ENCODE assay signal across 11 cellular contexts in genomic region chr7:116354171-116354545, GRCh38.
DNase-seq lines count a peak whose midpoint lies in the region; ATAC-seq and TF ChIP-seq lines count a peak whose summit lies in the region.
"Had no signal": no experiment of that assay in that cellular context is flagged by ENCODE, and none has a peak within 500 bp of the region (broad histone marks: within the 10 kb centered on the region; RNA-seq: fewer than 3 reads in every experiment).

No MANE protein-coding gene starts in this region.

- ATAC-seq in GM18519 (IDR thresholded peaks at IDR 0.05; ENCODE audit: low FRiP score, unreplicated experiment) (no peak), GM18511 (IDR thresholded peaks at IDR 0.05; ENCODE audit: unreplicated experiment) (no peak)
- ATAC-seq in stimulated activated naive CD8-positive, alpha-beta T cell treated with anti-CD3 and anti-CD28 coated beads, Interleukin-15, Interleukin-2, amounts not matched to agents 100 U/mL and 50 U/mL, for 24 hours = no peak

- no peak overlapping the region for H3K4me3 Mint-ChIP-seq in chondrocyte (ENCODE audit: unreplicated experiment)
- H3K4me3 Mint-ChIP-seq: activated naive CD4-positive, alpha-beta T cell treated with anti-CD3 and anti-CD28 coated beads, Interleukin-2, amount 50 U/mL, for 24 hours had no signal

- H3K9me3 ChIP-seq in stomach smooth muscle (ENCODE audit: control insufficient read depth in 2 of 2, low read length in 2 of 2) = no peaks in the 10 kb centered on the region

- no peaks in the 10 kb centered on the region for H3K36me3 ChIP-seq in stomach smooth muscle (ENCODE audit: control insufficient read depth in 2 of 2, insufficient read depth in 2 of 2, low read length in 2 of 2)

- TF ChIP-seq CTCF in chondrocyte (IDR thresholded peaks at IDR 0.05) = peak; percentile 21

- no peaks in the 10 kb centered on the region for H3K27me3 Mint-ChIP-seq in chondrocyte (ENCODE audit: low read depth)

- peak overlapping the region; percentile 49 to 65 for H3K4me3 ChIP-seq in stomach smooth muscle (ENCODE audit: low read length in 2 of 2)

- H3K9ac ChIP-seq in stomach smooth muscle (ENCODE audit: low read length in 2 of 2) = peak overlapping the region; percentile 61 to 71

- H3K27ac ChIP-seq in stomach smooth muscle (ENCODE audit: low read length) = peak overlapping the region; percentile 95

- peaks cover 2% of the 10 kb centered on the region for H3K9me3 Mint-ChIP-seq in chondrocyte (ENCODE audit: low read depth)
- H3K9me3 Mint-ChIP-seq: activated naive CD4-positive, alpha-beta T cell treated with anti-CD3 and anti-CD28 coated beads, Interleukin-2, amount 50 U/mL, for 24 hours had no signal

- no peaks in the 10 kb centered on the region for H3K36me3 Mint-ChIP-seq in chondrocyte (ENCODE audit: low read depth)
- H3K36me3 Mint-ChIP-seq: activated naive CD4-positive, alpha-beta T cell treated with anti-CD3 and anti-CD28 coated beads, Interleukin-2, amount 50 U/mL, for 24 hours had no signal

- peak overlapping the region; percentile 98 for H3K27ac Mint-ChIP-seq in chondrocyte (ENCODE audit: unreplicated experiment)
- H3K27ac Mint-ChIP-seq: activated naive CD4-positive, alpha-beta T cell treated with anti-CD3 and anti-CD28 coated beads, Interleukin-2, amount 50 U/mL, for 24 hours had no signal

- DNase-seq in HT1080 (ENCODE audit: low read depth) = peak; percentile 20
- no peak for DNase-seq in chondrocyte (ENCODE audit: low spot score)
- peak; percentile 45 for DNase-seq in left kidney (ENCODE audit: low read depth, low spot score)
- DNase-seq in stimulated activated naive CD8-positive, alpha-beta T cell treated with anti-CD3 and anti-CD28 coated beads, Interleukin-15, Interleukin-2, amounts not matched to agents 100 U/mL and 50 U/mL, for 24 hours = no peak
- no peak for DNase-seq in NCI-H2081 (lab: John Stamatoyannopoulos, UW)
- DNase-seq: DND-41, NCI-H1436 had no signal

- no peaks in the 10 kb centered on the region for H3K27me3 ChIP-seq in stomach smooth muscle (ENCODE audit: control insufficient read depth in 1 of 2, insufficient read depth in 2 of 2, low read length in 2 of 2)

- H3K4me1 Mint-ChIP-seq in chondrocyte (ENCODE audit: low read depth) = peaks cover 54% of the 10 kb centered on the region
- H3K4me1 Mint-ChIP-seq: activated naive CD4-positive, alpha-beta T cell treated with anti-CD3 and anti-CD28 coated beads, Interleukin-2, amount 50 U/mL, for 24 hours had no signal

- H3K4me1 ChIP-seq in stomach smooth muscle (ENCODE audit: control insufficient read depth, insufficient read depth, low read length) = peaks cover 48% of the 10 kb centered on the region

Comparison
In these comparisons a context has a peak if more than half of its experiments do, and no peak if none do; other contexts are left out.
1. DNase-seq: peak in HT1080 (single experiment) and left kidney (single experiment); none in chondrocyte (single experiment), stimulated activated naive CD8-positive, alpha-beta T cell treated with anti-CD3 and anti-CD28 coated beads, Interleukin-15, Interleukin-2, amounts not matched to agents 100 U/mL and 50 U/mL, for 24 hours (single experiment) and NCI-H2081 (0 of 2).